ENCODE assay signal across 8 cellular contexts in the genomic region with DNA sequence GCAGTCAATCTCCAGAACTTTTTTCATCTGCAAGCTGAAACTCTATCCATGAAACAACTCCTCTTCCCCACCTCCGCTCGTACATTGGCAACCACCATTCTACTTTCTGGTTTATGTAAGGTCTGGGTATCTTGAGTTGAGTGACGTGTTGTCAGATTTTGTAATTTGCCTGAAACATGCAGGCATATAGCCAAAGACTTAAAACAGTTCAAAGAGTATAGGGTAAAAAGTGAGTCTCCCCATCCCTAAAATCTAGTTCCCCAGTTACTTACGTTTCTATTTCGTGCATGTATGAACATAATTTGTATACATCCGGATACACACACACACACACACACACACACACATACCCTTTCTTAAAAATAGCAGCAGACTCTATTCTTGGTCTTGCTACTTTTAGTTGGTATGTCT. TPM values are rescaled to one million over a fixed set of nuclear protein-coding genes. Genes with fewer than 3 reads are reported as not detected.
DNase-seq lines count a peak whose midpoint lies in the region; ATAC-seq, FAIRE-seq and TF ChIP-seq lines count a peak whose summit lies in the region.

No MANE protein-coding gene starts in this region.

- H3K36me3 ChIP-seq in fibroblast of lung (ENCODE audit: control insufficient read depth, insufficient read depth, low read length) (no peaks in the 10 kb centered on the region), pancreas (no peaks in the 10 kb centered on the region)

- H3K27me3 Mint-ChIP-seq in T-helper 2 cell treated with Interferon-gamma antibody and Interleukin-4, amounts not matched to agents 5 μg/mL and 100 μg/mL, for 36 hours (ENCODE audit: low read depth): no peaks in the 10 kb centered on the region

- H3K4me1 ChIP-seq in fibroblast of lung (ENCODE audit: control insufficient read depth, extremely low read depth, insufficient read depth, low read length) (no peaks in the 10 kb centered on the region), pancreas (peaks cover 8 to 41% (median 28%) of the 10 kb centered on the region in 3 donors)

- TF ChIP-seq CTCF in 22Rv1 (IDR thresholded peaks at IDR 0.05): no peak
- no peak for TF ChIP-seq CTCF in GM13977 (IDR thresholded peaks at IDR 0.05; ENCODE audit: extremely low read depth, insufficient read depth, missing control alignments)
- no peak for TF ChIP-seq CTCF in fibroblast of lung (conservative IDR thresholded peaks at IDR 0.05 in 1 of 2, IDR thresholded peaks at IDR 0.05 in 1 of 2; ENCODE audit: low read depth in 1 of 2, low read length in 2 of 2)
- no peak for TF ChIP-seq CTCF in pancreas (IDR thresholded peaks at IDR 0.05)

- H3K27ac ChIP-seq in 22Rv1 (peak overlapping the region; percentile 97), fibroblast of lung (ENCODE audit: insufficient read depth, low read length) (peak overlapping the region; percentile 99), pancreas (peak overlapping the region in 3 of 4 donors; percentile 93 to 99 (median 99))

- H3K9me3 Mint-ChIP-seq in T-helper 2 cell treated with Interferon-gamma antibody and Interleukin-4, amounts not matched to agents 5 μg/mL and 100 μg/mL, for 36 hours: no peaks in the 10 kb centered on the region

- H3K27me3 ChIP-seq in fibroblast of lung (ENCODE audit: control insufficient read depth, insufficient read depth, low read length) (no peaks in the 10 kb centered on the region), pancreas (no peaks in the 10 kb centered on the region)

- peak overlapping the region; percentile 98 for H3K4me2 ChIP-seq in fibroblast of lung (ENCODE audit: extremely low read depth, insufficient read depth, low read length)

- peaks cover 28% of the 10 kb centered on the region for H3K79me2 ChIP-seq in fibroblast of lung (ENCODE audit: control insufficient read depth, insufficient read depth, low read length)

- peak overlapping the region; percentile 99 for H3K27ac Mint-ChIP-seq in T-helper 2 cell treated with Interferon-gamma antibody and Interleukin-4, amounts not matched to agents 5 μg/mL and 100 μg/mL, for 36 hours

- H3K4me3 ChIP-seq in fibroblast of lung (replicated peaks in 1 of 4; ENCODE audit: control extremely low read depth in 1 of 4, insufficient read depth in 1 of 4, low read depth in 3 of 4, low read length in 4 of 4): peak overlapping the region; percentile 88 to 98 (median 91)
- H3K4me3 ChIP-seq in pancreas: peak overlapping the region in 3 of 4 donors; percentile 63 to 87 (median 71)

- no peaks in the 10 kb centered on the region for H4K20me1 ChIP-seq in fibroblast of lung (ENCODE audit: control insufficient read depth, extremely low read depth, insufficient read depth, low read length)

- ATAC-seq in pancreas: no peak
- ATAC-seq in GM19463 (IDR thresholded peaks at IDR 0.05; ENCODE audit: unreplicated experiment): no peak

- 32 to 33% methylated on average over 6 of the region's 6 CpGs for WGBS in pancreas, 2 donors

- H3K4me3 Mint-ChIP-seq in T-helper 2 cell treated with Interferon-gamma antibody and Interleukin-4, amounts not matched to agents 5 μg/mL and 100 μg/mL, for 36 hours: peak overlapping the region; percentile 99

- peaks cover 43% of the 10 kb centered on the region for H3K4me1 Mint-ChIP-seq in T-helper 2 cell treated with Interferon-gamma antibody and Interleukin-4, amounts not matched to agents 5 μg/mL and 100 μg/mL, for 36 hours (ENCODE audit: low read depth)

- FAIRE-seq in pancreas (lab: Jason Lieb, UNC): no peak

- DNase-seq in GM13977 (ENCODE audit: low spot score): peak; percentile 36
- DNase-seq in T-helper 2 cell treated with Interferon-gamma antibody and Interleukin-4, amounts not matched to agents 5 μg/mL and 100 μg/mL, for 36 hours (ENCODE audit: low spot score): peak; percentile 21
- peak; percentile 9 to 43 for DNase-seq in fibroblast of lung (ENCODE audit: low read depth in 2 of 2)
- no peak for DNase-seq in pancreas
- DNase-seq in effector CD4-positive, alpha-beta T cell: no peak
- no peak for DNase-seq in activated CD4-positive, alpha-beta T cell treated with anti-CD3 and anti-CD28 coated beads for 4 hours

- H3K9ac ChIP-seq in fibroblast of lung (ENCODE audit: insufficient read depth, low read length): peak overlapping the region; percentile 89

- intact Hi-C loops in pancreas (cut with DNase I): no loop called here

- in situ Hi-C loops in GM13977 (cut with MboI; ENCODE audit: low pct_unique_long_range_greater_than_20kb, low sequenced_read_pairs, unreplicated experiment): no loop called here

- peaks cover 1% of the 10 kb centered on the region for H3K36me3 Mint-ChIP-seq in T-helper 2 cell treated with Interferon-gamma antibody and Interleukin-4, amounts not matched to agents 5 μg/mL and 100 μg/mL, for 36 hours (ENCODE audit: low read depth)

- peak overlapping the region; percentile 87 for H2AFZ ChIP-seq in fibroblast of lung (ENCODE audit: low read length)

- H3K9me3 ChIP-seq in fibroblast of lung (ENCODE audit: control insufficient read depth, insufficient read depth, low read depth, low read length) (no peaks in the 10 kb centered on the region), pancreas (no peaks in the 10 kb centered on the region)

RNA-seq across cellular contexts. Expression of gene HSDL2, which starts 0.9 kb away (rescaled TPM):
- total RNA-seq in fibroblast of lung (39.3 and 49.9 TPM in 2 replicates), pancreas (10 to 100 TPM; 11.3 to 20.4 (median 15.4) TPM)
- polyA plus RNA-seq in fibroblast of lung (33.1 and 47.9 TPM in 2 replicates), pancreas (10 to 100 TPM in 1 of 2 donors, 1 to 10 TPM in 1; 9.4 to 11.9 TPM)
- polyA plus RNA-seq in fibroblast of lung (2012): 27.5 and 35.1 TPM in 2 replicates
- polyA minus RNA-seq in fibroblast of lung (ENCODE audit: low replicate concordance): 3.5 and 7.9 TPM in 2 replicates

RNA-seq across cellular contexts. Expression of gene PTBP3, which starts 47.4 kb away (rescaled TPM):
- 16.7 and 17.2 TPM in 2 replicates for total RNA-seq in fibroblast of lung
- 22.7 and 28.7 TPM in 2 replicates for polyA plus RNA-seq in fibroblast of lung
- polyA plus RNA-seq in fibroblast of lung (2012): 10.6 and 15.9 TPM in 2 replicates
- polyA minus RNA-seq in fibroblast of lung (ENCODE audit: low replicate concordance): 15.7 and 16.8 TPM in 2 replicates
- total RNA-seq in pancreas: 10 to 100 TPM; 23.7 to 51.5 (median 39.4) TPM
- 1 to 10 TPM; 4.4 to 8.6 TPM for polyA plus RNA-seq in pancreas

Comparison
In these comparisons a context has a peak if more than half of its experiments do, and no peak if none do; other contexts are left out.
1. DNase-seq: peak in GM13977 (single experiment), T-helper 2 cell treated with Interferon-gamma antibody and Interleukin-4, amounts not matched to agents 5 μg/mL and 100 μg/mL, for 36 hours (single experiment) and fibroblast of lung (2 of 2); none in pancreas (0 of 6), effector CD4-positive, alpha-beta T cell (single experiment) and activated CD4-positive, alpha-beta T cell treated with anti-CD3 and anti-CD28 coated beads for 4 hours (0 of 2).
2. Peak in every context shown above with its lines, with median percentiles within 50 percentile points of each other: H3K27ac ChIP-seq.